7 cellular contexts compared by ENCODE assay signal in the genomic region with DNA sequence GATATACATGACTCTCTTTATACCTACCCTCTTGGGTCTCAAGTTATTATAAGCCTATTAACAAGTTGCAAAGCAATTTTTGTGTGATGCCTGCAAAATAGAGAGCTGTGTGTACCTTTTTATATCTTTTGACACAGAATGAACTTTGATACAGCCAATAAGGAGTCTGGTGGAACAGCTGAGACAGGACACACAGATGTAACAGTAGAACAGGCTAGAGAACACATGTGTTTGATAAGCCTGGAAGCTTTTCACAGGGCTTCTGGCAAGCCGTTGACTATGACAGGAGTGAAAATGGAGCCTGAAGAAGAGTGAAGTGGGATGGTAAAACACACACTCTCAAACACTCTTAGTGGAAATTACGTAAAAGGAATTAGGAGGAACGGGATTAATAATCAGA. TPM values are rescaled to one million over a fixed set of nuclear protein-coding genes. Genes with fewer than 3 reads are reported as not detected.
DNase-seq lines count a peak whose midpoint lies in the region; ATAC-seq and TF ChIP-seq lines count a peak whose summit lies in the region.
"Not testable (repeated sequence)": the region's sequence is repeated elsewhere in the genome, so short reads cannot be mapped to it uniquely, and the experiment has no call there.

No MANE protein-coding gene starts in this region.

- H3K27me3 Mint-ChIP-seq in CD8-positive, alpha-beta T cell (ENCODE audit: low read depth); T-helper 17 cell; activated naive CD4-positive, alpha-beta T cell treated with anti-CD3 and anti-CD28 coated beads, Interleukin-2, amount 50 U/mL, for 24 hours; central memory CD8-positive, alpha-beta T cell; nephron (ENCODE audit: low read depth); stimulated activated memory B cell treated with anti-CD40 and anti-IgM and Interleukin-4, amounts not matched to agents 10 μg/mL and 1 μg/mL and 100 μg/mL, for 72 hours: not testable (repeated sequence)

- ATAC-seq in CD8-positive, alpha-beta T cell; T-helper 17 cell; central memory CD8-positive, alpha-beta T cell (replicated peaks; ENCODE audit: extremely low read depth, poor library complexity, severe bottlenecking); stimulated activated memory B cell treated with anti-CD40 and anti-IgM and Interleukin-4, amounts not matched to agents 10 μg/mL and 1 μg/mL and 100 μg/mL, for 72 hours: not testable (repeated sequence)

- not testable (repeated sequence) for H3K4me3 Mint-ChIP-seq in CD8-positive, alpha-beta T cell; T-helper 17 cell; activated naive CD4-positive, alpha-beta T cell treated with anti-CD3 and anti-CD28 coated beads, Interleukin-2, amount 50 U/mL, for 24 hours; central memory CD8-positive, alpha-beta T cell; nephron; stimulated activated memory B cell treated with anti-CD40 and anti-IgM and Interleukin-4, amounts not matched to agents 10 μg/mL and 1 μg/mL and 100 μg/mL, for 72 hours

- POLR2A ChIA-PET in CD8-positive, alpha-beta T cell (lab: Charles Lee), result not testable (repeated sequence)

- intact Hi-C loops in CD8-positive, alpha-beta T cell (cut with DNase I, micrococcal nuclease), result not testable (repeated sequence)

- not testable (repeated sequence) for H3K4me1 ChIP-seq in CD8-positive, alpha-beta T cell (ENCODE audit: insufficient read depth, low read length)

- H3K27ac ChIP-seq in CD8-positive, alpha-beta T cell (ENCODE audit: low read depth, low read length), result not testable (repeated sequence)

- not testable (repeated sequence) for H3K4me1 Mint-ChIP-seq in CD8-positive, alpha-beta T cell (ENCODE audit: low read depth)
- peaks cover 12% of the 10 kb centered on the region for H3K4me1 Mint-ChIP-seq in T-helper 17 cell
- peaks cover 18% of the 10 kb centered on the region for H3K4me1 Mint-ChIP-seq in activated naive CD4-positive, alpha-beta T cell treated with anti-CD3 and anti-CD28 coated beads, Interleukin-2, amount 50 U/mL, for 24 hours
- H3K4me1 Mint-ChIP-seq in central memory CD8-positive, alpha-beta T cell, result peaks cover 25% of the 10 kb centered on the region
- peaks cover 16% of the 10 kb centered on the region for H3K4me1 Mint-ChIP-seq in nephron
- H3K4me1 Mint-ChIP-seq in stimulated activated memory B cell treated with anti-CD40 and anti-IgM and Interleukin-4, amounts not matched to agents 10 μg/mL and 1 μg/mL and 100 μg/mL, for 72 hours, result peaks cover 24% of the 10 kb centered on the region

- not testable (repeated sequence) for H3K36me3 Mint-ChIP-seq in CD8-positive, alpha-beta T cell; T-helper 17 cell (ENCODE audit: low read depth); activated naive CD4-positive, alpha-beta T cell treated with anti-CD3 and anti-CD28 coated beads, Interleukin-2, amount 50 U/mL, for 24 hours; central memory CD8-positive, alpha-beta T cell (ENCODE audit: insufficient read depth)
- peaks cover 25% of the 10 kb centered on the region for H3K36me3 Mint-ChIP-seq in nephron (ENCODE audit: low read depth)
- peaks cover 14% of the 10 kb centered on the region for H3K36me3 Mint-ChIP-seq in stimulated activated memory B cell treated with anti-CD40 and anti-IgM and Interleukin-4, amounts not matched to agents 10 μg/mL and 1 μg/mL and 100 μg/mL, for 72 hours

- not testable (repeated sequence) for TF ChIP-seq CTCF in CD8-positive, alpha-beta T cell (IDR thresholded peaks at IDR 0.05); nephron (IDR thresholded peaks at IDR 0.05; ENCODE audit: unreplicated experiment in 3 of 3)

- CTCF ChIA-PET in CD8-positive, alpha-beta T cell (lab: Charles Lee), result not testable (repeated sequence)

- not testable (repeated sequence) for H3K9me3 Mint-ChIP-seq in CD8-positive, alpha-beta T cell; activated naive CD4-positive, alpha-beta T cell treated with anti-CD3 and anti-CD28 coated beads, Interleukin-2, amount 50 U/mL, for 24 hours; central memory CD8-positive, alpha-beta T cell; nephron; stimulated activated memory B cell treated with anti-CD40 and anti-IgM and Interleukin-4, amounts not matched to agents 10 μg/mL and 1 μg/mL and 100 μg/mL, for 72 hours

- not testable (repeated sequence) for H3K36me3 ChIP-seq in CD8-positive, alpha-beta T cell (ENCODE audit: insufficient read depth, low read length)

- H3K4me3 ChIP-seq in CD8-positive, alpha-beta T cell (ENCODE audit: low read depth, low read length), result not testable (repeated sequence)

- H3K27me3 ChIP-seq in CD8-positive, alpha-beta T cell (ENCODE audit: insufficient read depth, low read length), result not testable (repeated sequence)

- H3K27ac Mint-ChIP-seq in CD8-positive, alpha-beta T cell, result peak overlapping the region; percentile 25
- peak overlapping the region; percentile 57 for H3K27ac Mint-ChIP-seq in T-helper 17 cell
- H3K27ac Mint-ChIP-seq in activated naive CD4-positive, alpha-beta T cell treated with anti-CD3 and anti-CD28 coated beads, Interleukin-2, amount 50 U/mL, for 24 hours, result peak overlapping the region; percentile 1
- peak overlapping the region; percentile 73 for H3K27ac Mint-ChIP-seq in central memory CD8-positive, alpha-beta T cell (ENCODE audit: low read depth)
- H3K27ac Mint-ChIP-seq in nephron, result peak overlapping the region; percentile 3 to 58 (median 12)
- peak overlapping the region; percentile 2 for H3K27ac Mint-ChIP-seq in stimulated activated memory B cell treated with anti-CD40 and anti-IgM and Interleukin-4, amounts not matched to agents 10 μg/mL and 1 μg/mL and 100 μg/mL, for 72 hours

- not testable (repeated sequence) for DNase-seq in CD8-positive, alpha-beta T cell; T-helper 17 cell; central memory CD8-positive, alpha-beta T cell (ENCODE audit: low spot score in 2 of 2)
- peak; percentile 65 for DNase-seq in myocyte (ENCODE audit: low read depth)

- not testable (repeated sequence) for H3K9me3 ChIP-seq in CD8-positive, alpha-beta T cell (ENCODE audit: low read length); T-helper 17 cell (ENCODE audit: control insufficient read depth, low read length, poor library complexity, severe bottlenecking)

RNA-seq across cellular contexts. Expression of gene PRIM2, which starts 25.9 kb away (rescaled TPM):
- 10 to 100 TPM in 1 of 2 experiments, 1 to 10 TPM in 1; 8.0 to 10.5 TPM for total RNA-seq in CD8-positive, alpha-beta T cell
- total RNA-seq in T-helper 17 cell (10 to 100 TPM; 13.5 to 16.6 TPM), myocyte (12.4 and 15.8 TPM in 2 replicates)
- polyA plus RNA-seq in myocyte (2012), result 4.2 TPM

Comparison
In these comparisons a context has a peak if more than half of its experiments do, and no peak if none do; other contexts are left out.
1. H3K27ac Mint-ChIP-seq: peak in every context shown above with its lines; median percentile 73 in central memory CD8-positive, alpha-beta T cell; 57 in T-helper 17 cell; 25 in CD8-positive, alpha-beta T cell; 12 in nephron; 2 in stimulated activated memory B cell treated with anti-CD40 and anti-IgM and Interleukin-4, amounts not matched to agents 10 μg/mL and 1 μg/mL and 100 μg/mL, for 72 hours; 1 in activated naive CD4-positive, alpha-beta T cell treated with anti-CD3 and anti-CD28 coated beads, Interleukin-2, amount 50 U/mL, for 24 hours.